ENCODE assay signal across 12 cellular contexts in the genomic region with DNA sequence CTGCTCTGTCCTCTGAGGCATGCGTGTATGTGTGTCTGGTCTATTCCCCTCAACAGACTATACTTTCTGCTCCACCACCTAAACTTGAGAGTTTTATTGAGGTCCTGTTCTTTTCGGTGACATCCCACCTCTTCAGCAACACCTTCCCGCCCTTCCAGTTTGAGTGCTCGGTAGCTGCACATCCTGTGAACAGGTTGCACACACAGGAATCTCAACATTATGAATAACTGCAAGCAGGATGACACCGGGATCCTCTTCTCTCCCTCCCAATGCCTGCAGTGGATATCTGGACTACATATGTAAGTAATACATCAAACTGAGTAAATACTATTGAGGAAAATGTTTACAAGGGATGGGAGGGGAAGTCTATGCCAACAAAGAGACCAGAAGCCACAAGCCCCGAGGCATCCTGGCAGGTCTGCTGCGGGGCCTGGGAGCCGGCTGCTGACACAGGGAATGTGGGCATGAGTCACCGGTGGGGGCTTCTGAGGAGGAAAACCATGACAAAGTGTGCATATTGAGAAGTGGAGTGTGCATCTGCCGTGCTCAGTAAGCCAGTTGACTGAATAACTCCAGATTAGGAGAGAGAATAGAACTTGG. TPM values are rescaled to one million over a fixed set of nuclear protein-coding genes. Genes with fewer than 3 reads are reported as not detected.
DNase-seq lines count a peak whose midpoint lies in the region; ATAC-seq and TF ChIP-seq lines count a peak whose summit lies in the region.
"Had no signal": no experiment of that assay in that cellular context is flagged by ENCODE, and none has a peak within 500 bp of the region (broad histone marks: within the 10 kb centered on the region; RNA-seq: fewer than 3 reads in every experiment).

No MANE protein-coding gene starts in this region.

- no peaks in the 10 kb centered on the region for H3K36me3 ChIP-seq in HEK293 (ENCODE audit: control insufficient read depth in 2 of 2, insufficient read depth in 1 of 2, low read length in 2 of 2)
- H3K36me3 ChIP-seq in SK-N-SH (replicated peaks in 1 of 2; ENCODE audit: control insufficient read depth in 1 of 2, insufficient read depth in 2 of 2, low read length in 1 of 2): no peaks in the 10 kb centered on the region
- H3K36me3 ChIP-seq in hepatocyte (replicated peaks; ENCODE audit: insufficient read depth, low read depth): no peaks in the 10 kb centered on the region
- H3K36me3 ChIP-seq: ascending aorta, heart right ventricle had no signal

- H3K4me3 ChIP-seq in AG10803 (ENCODE audit: low read length) (no peak overlapping the region), HEK293 (ENCODE audit: low read depth, low read length) (no peak overlapping the region), SK-N-SH (ENCODE audit: low read depth in 2 of 2, low read length in 1 of 2) (no peak overlapping the region), hepatocyte (no peak overlapping the region)
- H3K4me3 ChIP-seq: ascending aorta, heart right ventricle had no signal

- peaks cover 14% of the 10 kb centered on the region for H3F3A ChIP-seq in SK-N-SH (replicated peaks; ENCODE audit: insufficient read depth)

- H3K79me2 ChIP-seq in SK-N-SH (ENCODE audit: insufficient read depth): no peaks in the 10 kb centered on the region
- no peaks in the 10 kb centered on the region for H3K79me2 ChIP-seq in hepatocyte

- peak overlapping the region; percentile 49; the same call in 1 of the 2 replicates for H3K4me2 ChIP-seq in SK-N-SH
- no peak overlapping the region for H3K4me2 ChIP-seq in hepatocyte

- ATAC-seq in HG02973 (IDR thresholded peaks at IDR 0.05; ENCODE audit: unreplicated experiment) (no peak), GM18519 (IDR thresholded peaks at IDR 0.05; ENCODE audit: low FRiP score, unreplicated experiment) (no peak)
- ATAC-seq: heart right ventricle had no signal

- TF ChIP-seq CTCF in AG10803 (conservative IDR thresholded peaks at IDR 0.05; ENCODE audit: low read length) (no peak), HEK293 (tag by site-specific recombination; IDR thresholded peaks at IDR 0.05) (no peak), SK-N-SH (IDR thresholded peaks at IDR 0.05) (no peak), hepatocyte (IDR thresholded peaks at IDR 0.05; ENCODE audit: poor library complexity) (no peak)

- 35% methylated on average over 10 of the region's 10 CpGs for WGBS in SK-N-SH (ENCODE audit: low lambda C conversion rate)
- WGBS in hepatocyte (ENCODE audit: low lambda C conversion rate, missing lambda C conversion rate): 42% methylated on average over 10 of the region's 10 CpGs

- POLR2A ChIA-PET in HEK293 (lab: Yijun Ruan, JAX) (no interaction called here), SK-N-SH (lab: Yijun Ruan, JAX) (no interaction called here)

- H3K27me3 ChIP-seq in SK-N-SH (ENCODE audit: insufficient read depth) (no peaks in the 10 kb centered on the region), hepatocyte (no peaks in the 10 kb centered on the region)
- H3K27me3 ChIP-seq: ascending aorta, heart right ventricle had no signal

- TF ChIP-seq EP300 in SK-N-SH (IDR thresholded peaks at IDR 0.05; ENCODE audit: borderline replicate concordance in 1 of 2, low read depth in 1 of 2, low read length in 1 of 2): peak in 1 of 2 experiments; percentile 46; a peak in 1 of 4 replicates

- H3K27ac ChIP-seq in HEK293 (ENCODE audit: extremely low read depth, low read depth, low read length) (no peak overlapping the region), SK-N-SH (ENCODE audit: low read depth in 2 of 2, low read length in 1 of 2) (peak overlapping the region in 1 of 2 experiments; percentile 80; a peak in 2 of 4 replicates), hepatocyte (no peak overlapping the region)
- H3K27ac ChIP-seq: ascending aorta, heart right ventricle had no signal

- TF ChIP-seq RAD21 in SK-N-SH (IDR thresholded peaks at IDR 0.05; ENCODE audit: low read length): no peak

- no peak overlapping the region for H2AFZ ChIP-seq in SK-N-SH (ENCODE audit: low read depth)
- H2AFZ ChIP-seq in hepatocyte: no peak overlapping the region

- no peaks in the 10 kb centered on the region for H3K9me3 ChIP-seq in HEK293 (ENCODE audit: control insufficient read depth, insufficient read depth, low read depth, low read length)
- H3K9me3 ChIP-seq in SK-N-SH: no peaks in the 10 kb centered on the region
- H3K9me3 ChIP-seq in hepatocyte (ENCODE audit: low read depth): no peaks in the 10 kb centered on the region
- H3K9me3 ChIP-seq: ascending aorta, heart right ventricle had no signal

- CTCF ChIA-PET in HEK293 (lab: Yijun Ruan, JAX) (no interaction called here), SK-N-SH (lab: Yijun Ruan, JAX) (no interaction called here)

- H4K20me1 ChIP-seq in SK-N-SH (ENCODE audit: insufficient read depth): no peaks in the 10 kb centered on the region
- no peaks in the 10 kb centered on the region for H4K20me1 ChIP-seq in hepatocyte (ENCODE audit: insufficient read depth, poor library complexity, severe bottlenecking)

- DNase-seq in AG10803 (ENCODE audit: low read depth): peak; percentile 93
- peak; percentile 53 for DNase-seq in SK-N-SH
- DNase-seq in hepatocyte (ENCODE audit: low spot score): peak; percentile 59
- DNase-seq in medulla oblongata (ENCODE audit: extremely low spot score): no peak
- no peak for DNase-seq in activated T-cell treated with anti-CD3 and anti-CD28 coated beads, Interleukin-2, amount 50 U/mL, for 1 hour
- DNase-seq: activated CD4-positive, alpha-beta T cell treated with anti-CD3 and anti-CD28 coated beads, Interleukin-2, amount 10 ng/mL, durations not matched to agents 7 days and 5 days; heart right ventricle; NCI-H524 treated with DMSO at 0.1 percent for 48 hours had no signal

- H3K9me2 ChIP-seq in SK-N-SH (no peaks in the 10 kb centered on the region), hepatocyte (replicated peaks; ENCODE audit: insufficient read depth) (no peaks in the 10 kb centered on the region)

- peak overlapping the region; percentile 47; the same call in 1 of the 2 replicates for H3K9ac ChIP-seq in SK-N-SH

- H3K4me1 ChIP-seq in HEK293 (ENCODE audit: control insufficient read depth, insufficient read depth, low read length): peaks cover 26% of the 10 kb centered on the region
- peaks cover 10 to 38% of the 10 kb centered on the region in 2 experiments; a peak in 3 of 4 replicates for H3K4me1 ChIP-seq in SK-N-SH (ENCODE audit: control insufficient read depth in 1 of 2, insufficient read depth in 2 of 2, low read depth in 1 of 2, low read length in 1 of 2)
- H3K4me1 ChIP-seq in hepatocyte (ENCODE audit: insufficient read depth): peaks cover 27% of the 10 kb centered on the region

TF ChIP-seq in HEK293, 187 proteins besides CTCF, POLR2A, EP300 and RAD21 (continues in another document):
- no peak for TF ChIP-seq HOXD13 (CRISPR knock-in tag; IDR thresholded peaks at IDR 0.05; ENCODE audit: borderline replicate concordance)
- TF ChIP-seq ZSCAN23 (tag by site-specific recombination; IDR thresholded peaks at IDR 0.05): no peak
- peak; percentile 93 for TF ChIP-seq OSR2 (tag by site-specific recombination; IDR thresholded peaks at IDR 0.05)
- TF ChIP-seq ZFHX2 (tag by site-specific recombination; conservative IDR thresholded peaks at IDR 0.05): no peak
- TF ChIP-seq ZNF184 (tag by site-specific recombination; IDR thresholded peaks at IDR 0.05): no peak
- TF ChIP-seq PATZ1 (tag by site-specific recombination; IDR thresholded peaks at IDR 0.05): peak; percentile 60
- TF ChIP-seq ZNF76 (tag by site-specific recombination; IDR thresholded peaks at IDR 0.05; ENCODE audit: borderline replicate concordance, low read depth): no peak

TF ChIP-seq in SK-N-SH, 30 proteins besides CTCF, POLR2A, EP300 and RAD21 (continues in another document):
- peak; percentile 93 for TF ChIP-seq FOSL2 (IDR thresholded peaks at IDR 0.05; ENCODE audit: borderline replicate concordance, low read depth)
- TF ChIP-seq TEAD4 (IDR thresholded peaks at IDR 0.05; ENCODE audit: borderline replicate concordance, insufficient read depth): peak; percentile 56; the same call in 1 of the 2 replicates
- TF ChIP-seq, protein P1, sequence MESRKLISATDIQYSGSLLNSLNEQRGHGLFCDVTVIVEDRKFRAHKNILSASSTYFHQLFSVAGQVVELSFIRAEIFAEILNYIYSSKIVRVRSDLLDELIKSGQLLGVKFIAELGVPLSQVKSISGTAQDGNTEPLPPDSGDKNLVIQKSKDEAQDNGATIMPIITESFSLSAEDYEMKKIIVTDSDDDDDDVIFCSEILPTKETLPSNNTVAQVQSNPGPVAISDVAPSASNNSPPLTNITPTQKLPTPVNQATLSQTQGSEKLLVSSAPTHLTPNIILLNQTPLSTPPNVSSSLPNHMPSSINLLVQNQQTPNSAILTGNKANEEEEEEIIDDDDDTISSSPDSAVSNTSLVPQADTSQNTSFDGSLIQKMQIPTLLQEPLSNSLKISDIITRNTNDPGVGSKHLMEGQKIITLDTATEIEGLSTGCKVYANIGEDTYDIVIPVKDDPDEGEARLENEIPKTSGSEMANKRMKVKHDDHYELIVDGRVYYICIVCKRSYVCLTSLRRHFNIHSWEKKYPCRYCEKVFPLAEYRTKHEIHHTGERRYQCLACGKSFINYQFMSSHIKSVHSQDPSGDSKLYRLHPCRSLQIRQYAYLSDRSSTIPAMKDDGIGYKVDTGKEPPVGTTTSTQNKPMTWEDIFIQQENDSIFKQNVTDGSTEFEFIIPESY (IDR thresholded peaks at IDR 0.05; ENCODE audit: borderline replicate concordance, low read depth): 0 out of 2 replicates have a peak, but pooled peaks have one; percentile 42
- peak; percentile 85 for TF ChIP-seq JUND (IDR thresholded peaks at IDR 0.05)
- TF ChIP-seq TCF12 (IDR thresholded peaks at IDR 0.05): peak; percentile 88
- TF ChIP-seq NFIC (IDR thresholded peaks at IDR 0.05; ENCODE audit: borderline replicate concordance): peak; percentile 68
- TF ChIP-seq PBX3 (IDR thresholded peaks at IDR 0.05): peak; percentile 57
- no peak for TF ChIP-seq SIN3A (IDR thresholded peaks at IDR 0.05; ENCODE audit: borderline replicate concordance, low read depth, low read length)

RNA-seq across cellular contexts. Expression of gene ANKRD33B, which starts 8.6 kb away (rescaled TPM):
- polyA plus RNA-seq in SK-N-SH (2012; rRNA removed) (1.8 and 1.9 TPM in 2 replicates), hepatocyte (1.5 and 2.1 TPM in 2 replicates)
- 1.2 and 1.7 TPM in 2 replicates for polyA plus RNA-seq in SK-N-SH (2012; cell fraction: cytosol; rRNA removed)
- 4.3 and 7.0 TPM in 2 replicates for polyA plus RNA-seq in SK-N-SH (2012; cell fraction: nucleus; rRNA removed)
- 2.0 and 2.3 TPM in 2 replicates for total RNA-seq in hepatocyte

Comparison
In these comparisons a context has a peak if more than half of its experiments do, and no peak if none do; other contexts are left out.
1. DNase-seq: peak in AG10803 (single experiment), SK-N-SH (single experiment) and hepatocyte (single experiment); none in medulla oblongata (single experiment) and activated T-cell treated with anti-CD3 and anti-CD28 coated beads, Interleukin-2, amount 50 U/mL, for 1 hour (single experiment).